17 cellular contexts compared by ENCODE assay signal in genomic region chr2:18551623-18552022, GRCh38. TPM values are rescaled to one million over a fixed set of nuclear protein-coding genes. Genes with fewer than 3 reads are reported as not detected.
DNase-seq lines count a peak whose midpoint lies in the region; ATAC-seq, FAIRE-seq and TF ChIP-seq lines count a peak whose summit lies in the region.
"Had no signal": no experiment of that assay in that cellular context is flagged by ENCODE, and none has a peak within 500 bp of the region (broad histone marks: within the 10 kb centered on the region; RNA-seq: fewer than 3 reads in every experiment).

No MANE protein-coding gene starts in this region.

- H3K36me3 Mint-ChIP-seq in HFFc6 (ENCODE audit: low read depth) (peaks cover 21% of the 10 kb centered on the region), mesothelial cell of epicardium (peaks cover 21% of the 10 kb centered on the region)

- TF ChIP-seq RAD21 in K562 (CRISPR knock-in tag; conservative IDR thresholded peaks at IDR 0.05 in 1 of 2, IDR thresholded peaks at IDR 0.05 in 1 of 2): no peak

- H3K36me3 ChIP-seq in K562 (ENCODE audit: control insufficient read depth, insufficient read depth, low read length) (peaks cover 8% of the 10 kb centered on the region; the same call in 2 of the 3 replicates), tibial artery (peaks cover 11 to 16% (median 16%) of the 10 kb centered on the region in 3 donors)

- H3K4me2 ChIP-seq in K562 (ENCODE audit: insufficient read depth, low read length): no peak overlapping the region

- DNase-seq in AG10803 (ENCODE audit: low read depth): peak; percentile 19
- DNase-seq in HFFc6: no peak
- DNase-seq in K562 (ENCODE audit: extremely low read depth in 1 of 4, low spot score in 3 of 4): no peak
- DNase-seq in mesothelial cell of epicardium (ENCODE audit: low spot score in 2 of 2, unreplicated experiment in 2 of 2): no peak
- no peak for DNase-seq in tibial artery
- no peak for DNase-seq in GM19240 (ENCODE audit: insufficient read length, low spot score)
- DNase-seq in activated effector memory CD4-positive, alpha-beta T cell treated with anti-CD3 and anti-CD28 coated beads, Interleukin-2, amount 50 U/mL, for 16 hours: no peak
- DNase-seq: Caco-2, KG1, NCI-H187 treated with DMSO at 0.1 percent for 48 hours, NCI-H446 treated with DMSO at 0.1 percent for 48 hours, T-helper 1 cell had no signal

- no peaks in the 10 kb centered on the region for H3K27me3 Mint-ChIP-seq in HFFc6 (ENCODE audit: insufficient read depth)
- no peaks in the 10 kb centered on the region for H3K27me3 Mint-ChIP-seq in mesothelial cell of epicardium (ENCODE audit: low read depth)

- no peak overlapping the region for H2AFZ ChIP-seq in K562 (ENCODE audit: low read depth, low read length)

- H3K9me3 ChIP-seq in K562 (replicated peaks; ENCODE audit: control insufficient read depth, insufficient read depth, low read depth, low read length) (no peaks in the 10 kb centered on the region), tibial artery (no peaks in the 10 kb centered on the region)
- H3K9me3 ChIP-seq: Caco-2, SJSA1 had no signal

- H3K27ac Mint-ChIP-seq in HFFc6 (peak overlapping the region; percentile 1; the same call in 1 of the 2 replicates), mesothelial cell of epicardium (peak overlapping the region; percentile 86)

- CTCF ChIA-PET in K562 (lab: Yijun Ruan, JAX; ENCODE audit: low intra/inter-chr PET ratio): no interaction called here

- H3K27me3 ChIP-seq in K562 (ENCODE audit: control insufficient read depth in 2 of 2, insufficient read depth in 2 of 2, low read length in 2 of 2) (no peaks in the 10 kb centered on the region), tibial artery (no peaks in the 10 kb centered on the region)
- H3K27me3 ChIP-seq: SJSA1 had no signal

- H4K20me1 ChIP-seq in K562 (replicated peaks; ENCODE audit: control insufficient read depth, insufficient read depth, low read length): no peaks in the 10 kb centered on the region

- TF ChIP-seq EP300 in K562 (IDR thresholded peaks at IDR 0.05; ENCODE audit: low read length): no peak

- intact Hi-C loops in K562 (cut with micrococcal nuclease): loop anchor here (10.0 kb wide), 1 partner anchor 1333 kb away; no protein-coding TSS in a partner anchor
- intact Hi-C loops in tibial artery (cut with DNase I; ENCODE audit: low total_unique reads): no loop called here

- no peak for FAIRE-seq in K562 (lab: Jason Lieb, UNC)
- FAIRE-seq: GM12878, GM18507, RCC 7860 had no signal

- H3K9me1 ChIP-seq in K562 (ENCODE audit: control insufficient read depth, insufficient read depth, low read length): no peaks in the 10 kb centered on the region

- H3K9ac ChIP-seq in K562 (ENCODE audit: insufficient read depth in 1 of 2, low read depth in 2 of 2, low read length in 2 of 2): no peak overlapping the region

- H3K27ac ChIP-seq in K562 (ENCODE audit: extremely low read depth, low read depth, low read length): no peak overlapping the region
- no peak overlapping the region for H3K27ac ChIP-seq in tibial artery
- H3K27ac ChIP-seq: C4-2B, SJSA1 had no signal

- WGBS in K562 (ENCODE audit: insufficient coverage, low coverage, missing lambda C conversion rate): 66% methylated on average over 2 of the region's 2 CpGs

- TF ChIP-seq CTCF in AG10803 (conservative IDR thresholded peaks at IDR 0.05; ENCODE audit: low read length): no peak
- TF ChIP-seq CTCF in HFFc6 (IDR thresholded peaks at IDR 0.05): no peak
- no peak for TF ChIP-seq CTCF in K562 (IDR thresholded peaks at IDR 0.05 in 2 of 3, conservative IDR thresholded peaks at IDR 0.05 in 1 of 3; ENCODE audit: insufficient read depth in 2 of 3, low read depth in 1 of 3, low read length in 3 of 3)
- no peak for TF ChIP-seq CTCF in mesothelial cell of epicardium (IDR thresholded peaks at IDR 0.05; ENCODE audit: unreplicated experiment)
- TF ChIP-seq CTCF in tibial artery (IDR thresholded peaks at IDR 0.05): no peak

- in situ Hi-C loops in K562 (cut with MboI): no loop called here

- no TSS peak for BruUV-seq in K562 (replicated peaks; lab: Mats Ljungman, UMichigan)

- TF ChIP-seq POLR2A in K562 (conservative IDR thresholded peaks at IDR 0.05): no peak

- H3K79me2 ChIP-seq in K562 (ENCODE audit: control insufficient read depth, insufficient read depth, low read length): peaks cover 4% of the 10 kb centered on the region; the same call in 1 of the 3 replicates

- H3K4me1 Mint-ChIP-seq in HFFc6 (ENCODE audit: low read depth) (peaks cover 38% of the 10 kb centered on the region), mesothelial cell of epicardium (peaks cover 34% of the 10 kb centered on the region)

- peak; percentile 36 for ATAC-seq in K562
- ATAC-seq: GM12878 had no signal

- no peak overlapping the region for H3K4me3 Mint-ChIP-seq in HFFc6
- H3K4me3 Mint-ChIP-seq in mesothelial cell of epicardium: no peak overlapping the region

- peaks cover 0 to 22% of the 10 kb centered on the region in 2 experiments; a peak in 3 of 5 replicates for H3K4me1 ChIP-seq in K562 (replicated peaks in 1 of 2; ENCODE audit: control insufficient read depth in 2 of 2, insufficient read depth in 2 of 2, low read length in 2 of 2)
- H3K4me1 ChIP-seq in tibial artery: peaks cover 0 to 62% (median 13%) of the 10 kb centered on the region in 4 donors
- H3K4me1 ChIP-seq: Caco-2 had no signal

- H3K9me3 Mint-ChIP-seq in HFFc6: no peaks in the 10 kb centered on the region
- no peaks in the 10 kb centered on the region for H3K9me3 Mint-ChIP-seq in mesothelial cell of epicardium

- H3K4me3 ChIP-seq in AG10803 (ENCODE audit: low read length) (no peak overlapping the region), K562 (no peak overlapping the region), tibial artery (no peak overlapping the region)
- H3K4me3 ChIP-seq: GM12878, SJSA1 had no signal

- POLR2A ChIA-PET in K562 (lab: Yijun Ruan, JAX): no interaction called here

TF ChIP-seq in K562, 482 proteins besides CTCF, POLR2A, EP300 and RAD21:
- TF ChIP-seq ZFP36 (IDR thresholded peaks at IDR 0.05; ENCODE audit: low read depth, low read length, partially characterized antibody) (no peak), L3MBTL2 (IDR thresholded peaks at IDR 0.05) (no peak), PRMT5 (CRISPR knock-in tag; IDR thresholded peaks at IDR 0.05) (no peak), HCFC1 (IDR thresholded peaks at IDR 0.05; ENCODE audit: low read depth, low read length) (no peak)

RNA-seq across cellular contexts. Expression of gene RDH14, which starts 8.8 kb away (rescaled TPM):
- total RNA-seq in HFFc6 (2021; fragmentation: NEBNext Ultra II Directional; extraction: Animal tissue kit (Norgen Biotek cat#: 25700)): 10 to 100 TPM; 15.0 to 21.6 (median 17.7) TPM
- 6.0 and 21.7 TPM in 2 replicates for total RNA-seq in K562 (2011; cell fraction: chromatin; rRNA removed; ENCODE audit: low replicate concordance)
- 10.3 and 12.0 TPM in 2 replicates for total RNA-seq in K562 (2011; cell fraction: nucleolus; rRNA removed)
- total RNA-seq in K562 (2011; cell fraction: nucleoplasm; rRNA removed): 11.3 and 14.8 TPM in 2 replicates
- 16.5 and 16.9 TPM in 2 replicates for total RNA-seq in K562 (2014; rRNA removed)
- total RNA-seq in K562 (2014; rRNA removed; fragmentation: Illumina TruSeq; extraction: Trizol): 24.3 and 29.2 TPM in 2 replicates
- 22.1 and 26.2 TPM in 2 replicates for total RNA-seq in K562 (2015; rRNA removed; fragmentation: Illumina TruSeq; extraction: Trizol)
- total RNA-seq in K562 (2021): 12.8 and 14.2 TPM in 2 replicates
- polyA plus RNA-seq in K562 (2011; rRNA removed): 21.0 and 25.8 TPM in 2 replicates
- 10.4 and 10.6 TPM in 2 replicates for polyA plus RNA-seq in K562 (2011; cell fraction: cytosol; rRNA removed)
- 5.9 and 8.2 TPM in 2 replicates for polyA plus RNA-seq in K562 (2011; cell fraction: nucleus; rRNA removed)
- 11.0 and 13.0 TPM in 2 replicates for polyA plus RNA-seq in K562 (2012)
- polyA plus RNA-seq in K562 (2014; fragmentation: Illumina TruSeq; extraction: Trizol): 20.9 and 22.9 TPM in 2 replicates
- polyA plus RNA-seq in K562 (2014; fragmentation: Nextera tagmentation; extraction: Ambion mirVana): 1 to 10 TPM; 6.7 to 9.1 TPM
- polyA plus RNA-seq in K562 (2014; rRNA removed): 20.5 and 25.5 TPM in 2 replicates
- polyA minus RNA-seq in K562 (2011; rRNA and poly(A)+ RNA removed): 12.0 and 14.8 TPM in 2 replicates
- 7.5 and 7.9 TPM in 2 replicates for polyA minus RNA-seq in K562 (2011; cell fraction: cytosol; rRNA and poly(A)+ RNA removed)
- polyA minus RNA-seq in K562 (2011; cell fraction: nucleus; rRNA and poly(A)+ RNA removed): 5.3 and 15.1 TPM in 2 replicates
- total RNA-seq in mesothelial cell of epicardium: 20.5 to 25.1 TPM (median 22.3 TPM) in 3 replicates

RNA-seq across cellular contexts. Expression of gene NT5C1B, which starts 37.7 kb away (rescaled TPM):
- not detected for total RNA-seq in HFFc6 (2021; fragmentation: NEBNext Ultra II Directional; extraction: Animal tissue kit (Norgen Biotek cat#: 25700))
- not detected in 2 replicates for total RNA-seq in K562 (2011; cell fraction: chromatin; rRNA removed; ENCODE audit: low replicate concordance)
- total RNA-seq in K562 (2011; cell fraction: nucleolus; rRNA removed): not detected in 2 replicates
- not detected in 2 replicates for total RNA-seq in K562 (2011; cell fraction: nucleoplasm; rRNA removed)
- total RNA-seq in K562 (2014; rRNA removed) (not detected in 2 replicates), K562 (2014; rRNA removed; fragmentation: Illumina TruSeq; extraction: Trizol) (not detected in 2 replicates), K562 (2015; rRNA removed; fragmentation: Illumina TruSeq; extraction: Trizol) (not detected in 2 replicates), K562 (2021) (not detected in 2 replicates), mesothelial cell of epicardium (0.29 TPM in 1 of 3 replicates, not detected in the others)
- polyA plus RNA-seq in K562 (2011; rRNA removed) (not detected in 2 replicates), K562 (2014; fragmentation: Illumina TruSeq; extraction: Trizol) (not detected in 2 replicates), K562 (2014; fragmentation: Nextera tagmentation; extraction: Ambion mirVana) (under 1 TPM in 1 of 2 experiments, not detected in 1; 0.07 TPM), K562 (2014; rRNA removed) (not detected in 2 replicates)
- not detected in 2 replicates for polyA plus RNA-seq in K562 (2011; cell fraction: cytosol; rRNA removed)
- polyA plus RNA-seq in K562 (2011; cell fraction: nucleus; rRNA removed): not detected in 2 replicates
- 0.07 and 0.08 TPM in 2 replicates for polyA plus RNA-seq in K562 (2012)
- polyA minus RNA-seq in K562 (2011; rRNA and poly(A)+ RNA removed): not detected in 2 replicates
- polyA minus RNA-seq in K562 (2011; cell fraction: cytosol; rRNA and poly(A)+ RNA removed): not detected in 2 replicates
- polyA minus RNA-seq in K562 (2011; cell fraction: nucleus; rRNA and poly(A)+ RNA removed): not detected in 2 replicates
- total RNA-seq: Caco-2, GM12878, SJSA1 had no signal
